1 cellular context compared by ENCODE assay signal in the genomic region with DNA sequence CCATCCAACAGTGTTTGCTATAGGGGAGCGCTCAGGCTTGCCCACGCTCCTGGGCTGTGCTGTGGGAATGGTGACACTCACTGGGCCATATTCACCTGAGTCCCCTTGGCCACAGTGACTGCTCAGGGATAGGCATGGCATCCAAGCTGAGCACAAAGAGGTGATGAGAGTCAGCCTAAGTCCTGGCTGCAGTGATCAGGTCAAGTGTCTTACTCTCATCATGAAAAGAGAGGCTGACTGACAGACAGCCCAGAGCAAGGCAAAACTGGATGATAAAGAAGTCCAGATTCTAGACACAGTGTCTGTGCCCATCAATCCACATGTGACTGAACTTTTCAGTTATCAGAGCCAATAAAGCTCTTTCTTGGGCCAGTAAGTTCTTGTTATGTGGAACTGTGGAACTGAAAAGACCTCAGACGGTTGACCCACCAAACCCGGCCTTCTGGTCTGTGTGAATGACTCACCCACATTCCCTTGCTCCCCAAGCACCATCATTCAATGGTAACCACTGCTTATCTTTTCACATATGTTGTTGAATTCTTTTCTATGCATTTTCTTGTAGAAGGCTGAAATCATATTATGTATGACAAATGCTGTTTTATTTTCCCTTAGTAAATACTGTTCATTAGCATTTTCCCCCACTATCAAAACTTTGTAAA.
TF ChIP-seq lines count a peak whose summit lies in the region.

No MANE protein-coding gene starts in this region.

TF ChIP-seq in K562, 482 proteins besides CTCF, POLR2A, EP300 and RAD21 (continued from another document and continues in another):
- TF ChIP-seq, protein P1, sequence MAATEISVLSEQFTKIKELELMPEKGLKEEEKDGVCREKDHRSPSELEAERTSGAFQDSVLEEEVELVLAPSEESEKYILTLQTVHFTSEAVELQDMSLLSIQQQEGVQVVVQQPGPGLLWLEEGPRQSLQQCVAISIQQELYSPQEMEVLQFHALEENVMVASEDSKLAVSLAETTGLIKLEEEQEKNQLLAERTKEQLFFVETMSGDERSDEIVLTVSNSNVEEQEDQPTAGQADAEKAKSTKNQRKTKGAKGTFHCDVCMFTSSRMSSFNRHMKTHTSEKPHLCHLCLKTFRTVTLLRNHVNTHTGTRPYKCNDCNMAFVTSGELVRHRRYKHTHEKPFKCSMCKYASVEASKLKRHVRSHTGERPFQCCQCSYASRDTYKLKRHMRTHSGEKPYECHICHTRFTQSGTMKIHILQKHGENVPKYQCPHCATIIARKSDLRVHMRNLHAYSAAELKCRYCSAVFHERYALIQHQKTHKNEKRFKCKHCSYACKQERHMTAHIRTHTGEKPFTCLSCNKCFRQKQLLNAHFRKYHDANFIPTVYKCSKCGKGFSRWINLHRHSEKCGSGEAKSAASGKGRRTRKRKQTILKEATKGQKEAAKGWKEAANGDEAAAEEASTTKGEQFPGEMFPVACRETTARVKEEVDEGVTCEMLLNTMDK (IDR thresholded peaks at IDR 0.05; ENCODE audit: borderline replicate concordance, insufficient read depth, low read depth, low read length, poor library complexity, severe bottlenecking) = no peak
- TF ChIP-seq KDM5B (IDR thresholded peaks at IDR 0.05; ENCODE audit: insufficient replicate concordance, low read depth, low read length) = no peak
- TF ChIP-seq LARP7 (IDR thresholded peaks at IDR 0.05) = no peak
- TF ChIP-seq MLX (CRISPR knock-in tag; conservative IDR thresholded peaks at IDR 0.05) = peak in 1 of 2 experiments; percentile 84; a peak in 2 of 4 replicates
- no peak for TF ChIP-seq C11orf30 (IDR thresholded peaks at IDR 0.05; ENCODE audit: low read depth)
- 0 out of 2 replicates have a peak, but pooled peaks have one; percentile 38 for TF ChIP-seq CHD2 (IDR thresholded peaks at IDR 0.05; ENCODE audit: low read depth, low read length)
- peak; percentile 90 for TF ChIP-seq TEAD4 (IDR thresholded peaks at IDR 0.05; ENCODE audit: low read length)
- TF ChIP-seq TEAD4 (CRISPR knock-in tag; IDR thresholded peaks at IDR 0.05; ENCODE audit: borderline replicate concordance) = no peak
- TF ChIP-seq, protein P2, sequence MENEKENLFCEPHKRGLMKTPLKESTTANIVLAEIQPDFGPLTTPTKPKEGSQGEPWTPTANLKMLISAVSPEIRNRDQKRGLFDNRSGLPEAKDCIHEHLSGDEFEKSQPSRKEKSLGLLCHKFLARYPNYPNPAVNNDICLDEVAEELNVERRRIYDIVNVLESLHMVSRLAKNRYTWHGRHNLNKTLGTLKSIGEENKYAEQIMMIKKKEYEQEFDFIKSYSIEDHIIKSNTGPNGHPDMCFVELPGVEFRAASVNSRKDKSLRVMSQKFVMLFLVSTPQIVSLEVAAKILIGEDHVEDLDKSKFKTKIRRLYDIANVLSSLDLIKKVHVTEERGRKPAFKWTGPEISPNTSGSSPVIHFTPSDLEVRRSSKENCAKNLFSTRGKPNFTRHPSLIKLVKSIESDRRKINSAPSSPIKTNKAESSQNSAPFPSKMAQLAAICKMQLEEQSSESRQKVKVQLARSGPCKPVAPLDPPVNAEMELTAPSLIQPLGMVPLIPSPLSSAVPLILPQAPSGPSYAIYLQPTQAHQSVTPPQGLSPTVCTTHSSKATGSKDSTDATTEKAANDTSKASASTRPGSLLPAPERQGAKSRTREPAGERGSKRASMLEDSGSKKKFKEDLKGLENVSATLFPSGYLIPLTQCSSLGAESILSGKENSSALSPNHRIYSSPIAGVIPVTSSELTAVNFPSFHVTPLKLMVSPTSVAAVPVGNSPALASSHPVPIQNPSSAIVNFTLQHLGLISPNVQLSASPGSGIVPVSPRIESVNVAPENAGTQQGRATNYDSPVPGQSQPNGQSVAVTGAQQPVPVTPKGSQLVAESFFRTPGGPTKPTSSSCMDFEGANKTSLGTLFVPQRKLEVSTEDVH (IDR thresholded peaks at IDR 0.05; ENCODE audit: low read depth, partially characterized antibody) = no peak
- no peak for TF ChIP-seq MEF2A (IDR thresholded peaks at IDR 0.05; ENCODE audit: control insufficient read depth, low read depth, low read length)
- TF ChIP-seq, protein P3, sequence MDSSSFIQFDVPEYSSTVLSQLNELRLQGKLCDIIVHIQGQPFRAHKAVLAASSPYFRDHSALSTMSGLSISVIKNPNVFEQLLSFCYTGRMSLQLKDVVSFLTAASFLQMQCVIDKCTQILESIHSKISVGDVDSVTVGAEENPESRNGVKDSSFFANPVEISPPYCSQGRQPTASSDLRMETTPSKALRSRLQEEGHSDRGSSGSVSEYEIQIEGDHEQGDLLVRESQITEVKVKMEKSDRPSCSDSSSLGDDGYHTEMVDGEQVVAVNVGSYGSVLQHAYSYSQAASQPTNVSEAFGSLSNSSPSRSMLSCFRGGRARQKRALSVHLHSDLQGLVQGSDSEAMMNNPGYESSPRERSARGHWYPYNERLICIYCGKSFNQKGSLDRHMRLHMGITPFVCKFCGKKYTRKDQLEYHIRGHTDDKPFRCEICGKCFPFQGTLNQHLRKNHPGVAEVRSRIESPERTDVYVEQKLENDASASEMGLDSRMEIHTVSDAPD (CRISPR knock-in tag; IDR thresholded peaks at IDR 0.05) = no peak
- TF ChIP-seq MCM2 (IDR thresholded peaks at IDR 0.05; ENCODE audit: low read depth) = no peak
- TF ChIP-seq E2F1 (CRISPR knock-in tag; IDR thresholded peaks at IDR 0.05) = peak; percentile 66; the same call in 1 of the 2 replicates
- no peak for TF ChIP-seq MAFG (tag; conservative IDR thresholded peaks at IDR 0.05)
- TF ChIP-seq HLTF (IDR thresholded peaks at IDR 0.05) = no peak
- no peak for TF ChIP-seq CAMTA2 (CRISPR knock-in tag; conservative IDR thresholded peaks at IDR 0.05)
- TF ChIP-seq TCFL5 (CRISPR knock-in tag; conservative IDR thresholded peaks at IDR 0.05) = no peak
- TF ChIP-seq, protein P4, sequence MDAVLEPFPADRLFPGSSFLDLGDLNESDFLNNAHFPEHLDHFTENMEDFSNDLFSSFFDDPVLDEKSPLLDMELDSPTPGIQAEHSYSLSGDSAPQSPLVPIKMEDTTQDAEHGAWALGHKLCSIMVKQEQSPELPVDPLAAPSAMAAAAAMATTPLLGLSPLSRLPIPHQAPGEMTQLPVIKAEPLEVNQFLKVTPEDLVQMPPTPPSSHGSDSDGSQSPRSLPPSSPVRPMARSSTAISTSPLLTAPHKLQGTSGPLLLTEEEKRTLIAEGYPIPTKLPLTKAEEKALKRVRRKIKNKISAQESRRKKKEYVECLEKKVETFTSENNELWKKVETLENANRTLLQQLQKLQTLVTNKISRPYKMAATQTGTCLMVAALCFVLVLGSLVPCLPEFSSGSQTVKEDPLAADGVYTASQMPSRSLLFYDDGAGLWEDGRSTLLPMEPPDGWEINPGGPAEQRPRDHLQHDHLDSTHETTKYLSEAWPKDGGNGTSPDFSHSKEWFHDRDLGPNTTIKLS (IDR thresholded peaks at IDR 0.05; ENCODE audit: borderline replicate concordance, low read depth) = no peak
- TF ChIP-seq ZNF134 (CRISPR knock-in tag; conservative IDR thresholded peaks at IDR 0.05) = no peak
- TF ChIP-seq PHF21A (IDR thresholded peaks at IDR 0.05; ENCODE audit: borderline replicate concordance, low read depth) = no peak
- TF ChIP-seq NUFIP1 (IDR thresholded peaks at IDR 0.05; ENCODE audit: partially characterized antibody) = no peak
- TF ChIP-seq, protein P5, sequence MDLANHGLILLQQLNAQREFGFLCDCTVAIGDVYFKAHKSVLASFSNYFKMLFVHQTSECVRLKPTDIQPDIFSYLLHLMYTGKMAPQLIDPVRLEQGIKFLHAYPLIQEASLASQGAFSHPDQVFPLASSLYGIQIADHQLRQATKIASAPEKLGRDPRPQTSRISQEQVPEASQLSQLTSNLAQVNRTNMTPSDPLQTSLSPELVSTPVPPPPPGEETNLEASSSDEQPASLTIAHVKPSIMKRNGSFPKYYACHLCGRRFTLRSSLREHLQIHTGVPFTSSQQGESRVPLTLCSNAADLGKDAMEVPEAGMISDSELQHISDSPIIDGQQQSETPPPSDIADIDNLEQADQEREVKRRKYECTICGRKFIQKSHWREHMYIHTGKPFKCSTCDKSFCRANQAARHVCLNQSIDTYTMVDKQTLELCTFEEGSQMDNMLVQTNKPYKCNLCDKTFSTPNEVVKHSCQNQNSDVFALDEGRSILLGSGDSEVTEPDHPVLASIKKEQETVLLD (IDR thresholded peaks at IDR 0.05) = no peak
- TF ChIP-seq KLF10 (CRISPR knock-in tag; IDR thresholded peaks at IDR 0.05) = peak; percentile 51; the same call in 1 of the 2 replicates
- TF ChIP-seq NFIC (IDR thresholded peaks at IDR 0.05) = no peak
- peak; percentile 84; the same call in 1 of the 2 replicates for TF ChIP-seq STAT6 (CRISPR knock-in tag; IDR thresholded peaks at IDR 0.05)
- no peak for TF ChIP-seq E2F6 (IDR thresholded peaks at IDR 0.05; ENCODE audit: borderline replicate concordance in 1 of 2, extremely low read depth in 1 of 2, insufficient read depth in 1 of 2, insufficient read length in 1 of 2, low read depth in 1 of 2, low read length in 1 of 2, poor library complexity in 1 of 2, severe bottlenecking in 1 of 2)
- no peak for TF ChIP-seq SRSF3 (IDR thresholded peaks at IDR 0.05; ENCODE audit: insufficient read depth, low read length)
- TF ChIP-seq ZC3H11A (IDR thresholded peaks at IDR 0.05; ENCODE audit: low read depth, low read length) = 0 out of 2 replicates have a peak, but pooled peaks have one; percentile 16
- no peak for TF ChIP-seq ZNF395 (CRISPR knock-in tag; IDR thresholded peaks at IDR 0.05)
- no peak for TF ChIP-seq USF2 (CRISPR knock-in tag; IDR thresholded peaks at IDR 0.05)
- TF ChIP-seq CBX5 (IDR thresholded peaks at IDR 0.05; ENCODE audit: borderline replicate concordance, low read depth) = no peak
- no peak for TF ChIP-seq ZNF764 (CRISPR knock-in tag; IDR thresholded peaks at IDR 0.05; ENCODE audit: low read depth)
- peak; percentile 14; the same call in 1 of the 2 replicates for TF ChIP-seq PML (IDR thresholded peaks at IDR 0.05; ENCODE audit: low read length)
